Comparison of ENCODE assay signal across 18 cellular contexts in the genomic region with DNA sequence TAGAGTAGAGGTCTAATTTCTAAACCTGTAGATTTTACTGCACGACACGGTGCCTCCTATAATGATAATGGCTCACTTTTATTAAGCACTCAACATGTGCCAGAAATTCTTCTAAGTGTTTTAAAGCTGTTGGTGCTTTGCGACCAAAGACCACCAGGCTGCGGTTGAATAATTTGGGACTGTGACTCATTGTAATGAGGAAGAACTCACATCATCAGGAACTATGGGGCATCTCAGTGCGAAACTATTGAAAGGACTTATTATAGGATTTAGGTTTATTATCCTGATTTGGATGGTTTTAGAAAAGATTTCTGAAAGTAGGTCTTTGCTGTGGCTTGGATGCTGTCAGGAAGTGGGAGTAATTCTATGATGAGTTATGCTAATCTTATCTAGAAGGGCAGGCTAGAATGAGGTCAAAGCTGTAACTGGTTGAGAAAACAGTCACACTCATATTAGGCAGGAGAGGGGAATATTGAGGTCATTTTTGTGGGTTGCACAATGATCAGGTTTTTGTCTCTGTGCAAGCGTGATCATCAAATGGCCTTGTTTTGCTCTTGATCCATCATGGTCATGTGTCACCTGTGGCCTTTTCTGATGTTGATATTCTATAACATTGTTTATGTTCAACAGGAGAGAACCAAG.
DNase-seq lines count a peak whose midpoint lies in the region; ATAC-seq and TF ChIP-seq lines count a peak whose summit lies in the region.
"Had no signal": no experiment of that assay in that cellular context is flagged by ENCODE, and none has a peak within 500 bp of the region (broad histone marks: within the 10 kb centered on the region; RNA-seq: fewer than 3 reads in every experiment).

No MANE protein-coding gene starts in this region.

- H3K79me2 ChIP-seq in SU-DHL-6 (ENCODE audit: insufficient read depth, low read length) (no peaks in the 10 kb centered on the region), smooth muscle cell (ENCODE audit: low read depth) (no peaks in the 10 kb centered on the region)

- H3K9me2 ChIP-seq in SU-DHL-6 (replicated peaks; ENCODE audit: insufficient read depth, low read length), result no peaks in the 10 kb centered on the region

- H3K4me1 ChIP-seq in left ventricle myocardium inferior (peaks cover 19% of the 10 kb centered on the region), endodermal cell (ENCODE audit: control insufficient read depth, insufficient read depth, low read length) (peaks cover 9% of the 10 kb centered on the region), smooth muscle cell (ENCODE audit: low read depth) (peaks cover 30% of the 10 kb centered on the region)

- POLR2A ChIA-PET in MCF 10A (lab: Yijun Ruan, JAX), result no interaction called here

- intact Hi-C loops in left ventricle myocardium superior (cut with micrococcal nuclease) (no loop called here), left ventricle myocardium inferior (cut with micrococcal nuclease) (no loop called here), MCF 10A (cut with micrococcal nuclease) (no loop called here)

- H3K9ac ChIP-seq in SU-DHL-6 (ENCODE audit: low read length) (no peak overlapping the region), endodermal cell (ENCODE audit: extremely low read depth, low read length, poor library complexity, severe bottlenecking) (no peak overlapping the region), smooth muscle cell (ENCODE audit: low read depth) (no peak overlapping the region)
- H3K9ac ChIP-seq: GM23248 had no signal

- H3K27me3 Mint-ChIP-seq in endodermal cell (ENCODE audit: insufficient read depth) (no peaks in the 10 kb centered on the region), MCF 10A (ENCODE audit: insufficient read depth, unreplicated experiment) (no peaks in the 10 kb centered on the region)
- H3K27me3 Mint-ChIP-seq: CD4-positive, alpha-beta T cell had no signal

- CTCF ChIA-PET in MCF 10A (lab: Yijun Ruan, JAX), result no interaction called here

- no peak overlapping the region for H3K4me3 ChIP-seq in left ventricle myocardium inferior
- no peak overlapping the region for H3K4me3 ChIP-seq in SU-DHL-6 (ENCODE audit: insufficient read depth, low read length, poor library complexity, severe bottlenecking)
- H3K4me3 ChIP-seq in endodermal cell (ENCODE audit: low read length), result no peak overlapping the region
- H3K4me3 ChIP-seq in smooth muscle cell, result no peak overlapping the region
- H3K4me3 ChIP-seq: GM23248 had no signal

- H2AFZ ChIP-seq in SU-DHL-6 (ENCODE audit: low read depth, low read length, severe bottlenecking), result peak overlapping the region; percentile 15
- H2AFZ ChIP-seq in smooth muscle cell (ENCODE audit: low read depth), result no peak overlapping the region
- H2AFZ ChIP-seq: GM23248 had no signal

- H3K4me1 Mint-ChIP-seq in endodermal cell (peaks cover 18% of the 10 kb centered on the region), MCF 10A (ENCODE audit: insufficient read depth, unreplicated experiment) (no peaks in the 10 kb centered on the region)

- H3K9me3 ChIP-seq in left ventricle myocardium inferior (replicated peaks) (peaks cover 3% of the 10 kb centered on the region), SU-DHL-6 (ENCODE audit: insufficient read depth, low read length) (peaks cover 14% of the 10 kb centered on the region; the same call in 1 of the 2 replicates), endodermal cell (ENCODE audit: control insufficient read depth, low read length) (peaks cover 21% of the 10 kb centered on the region), smooth muscle cell (replicated peaks; ENCODE audit: low read depth) (no peaks in the 10 kb centered on the region)

- no peaks in the 10 kb centered on the region for H3F3A ChIP-seq in SU-DHL-6 (ENCODE audit: insufficient read depth)
- no peaks in the 10 kb centered on the region for H3F3A ChIP-seq in smooth muscle cell (ENCODE audit: low read depth)

- H3K4me2 ChIP-seq in SU-DHL-6 (ENCODE audit: low read depth, low read length, poor library complexity, severe bottlenecking) (no peak overlapping the region), smooth muscle cell (peak overlapping the region; percentile 38)

- DNase-seq in left ventricle myocardium superior, result no peak
- no peak for DNase-seq in left ventricle myocardium inferior
- DNase-seq in endodermal cell, result no peak
- no peak for DNase-seq in smooth muscle cell (lab: John Stamatoyannopoulos, UW; ENCODE audit: unreplicated experiment)
- no peak for DNase-seq in MCF 10A (ENCODE audit: unreplicated experiment)
- DNase-seq in RPMI8226, result no peak
- DNase-seq: CD4-positive, alpha-beta T cell; GF-D8; GM23248; HCEC 1CT; NCI-H1105 treated with DMSO at 0.1 percent for 48 hours; NCI-H1694; NCI-H2081 treated with DMSO at 0.1 percent for 48 hours; NCI-H510A; NCI-H748 treated with DMSO at 0.1 percent for 48 hours; NK-92 treated with Interleukin-12 subunit alpha and Interleukin-12 subunit beta, amount 100 ng/mL, for 24 hours had no signal

- no peaks in the 10 kb centered on the region for H3K36me3 ChIP-seq in left ventricle myocardium inferior
- no peaks in the 10 kb centered on the region; the same call in 1 of the 2 replicates for H3K36me3 ChIP-seq in SU-DHL-6 (ENCODE audit: low read length)
- no peaks in the 10 kb centered on the region for H3K36me3 ChIP-seq in endodermal cell (ENCODE audit: control insufficient read depth, insufficient read depth, low read length)
- no peaks in the 10 kb centered on the region for H3K36me3 ChIP-seq in smooth muscle cell (ENCODE audit: low read depth)

- H4K20me1 ChIP-seq in SU-DHL-6 (ENCODE audit: low read depth, low read length), result no peaks in the 10 kb centered on the region
- H4K20me1 ChIP-seq in smooth muscle cell (ENCODE audit: low read depth), result no peaks in the 10 kb centered on the region

- H3K9me3 Mint-ChIP-seq in endodermal cell (peaks cover 17% of the 10 kb centered on the region), MCF 10A (ENCODE audit: unreplicated experiment) (peaks cover 15% of the 10 kb centered on the region)

- H3K27me3 ChIP-seq in left ventricle myocardium inferior (ENCODE audit: low read depth) (no peaks in the 10 kb centered on the region), SU-DHL-6 (ENCODE audit: low read length) (no peaks in the 10 kb centered on the region), endodermal cell (ENCODE audit: control insufficient read depth, insufficient read depth, low read length, poor library complexity, severe bottlenecking) (no peaks in the 10 kb centered on the region), smooth muscle cell (ENCODE audit: low read depth) (peaks cover 11% of the 10 kb centered on the region)

- H3K4me3 Mint-ChIP-seq in endodermal cell (no peak overlapping the region), MCF 10A (ENCODE audit: unreplicated experiment) (no peak overlapping the region)
- H3K4me3 Mint-ChIP-seq: CD4-positive, alpha-beta T cell had no signal

- 96 to 100% methylated on average over 4 to 6 of the region's 6 CpGs for WGBS in endodermal cell (ENCODE audit: insufficient coverage in 1 of 2, insufficient read length in 1 of 2), 2 experiments
- 32% methylated on average over 6 of the region's 6 CpGs for WGBS in smooth muscle cell (ENCODE audit: low lambda C conversion rate)

- H3K27ac Mint-ChIP-seq in endodermal cell, result peak overlapping the region; percentile 44
- no peak overlapping the region for H3K27ac Mint-ChIP-seq in MCF 10A (ENCODE audit: low read depth, unreplicated experiment)
- H3K27ac Mint-ChIP-seq: CD4-positive, alpha-beta T cell had no signal

- H3K27ac ChIP-seq in left ventricle myocardium inferior (replicated peaks), result no peak overlapping the region
- no peak overlapping the region for H3K27ac ChIP-seq in SU-DHL-6 (ENCODE audit: low read depth, low read length)
- no peak overlapping the region for H3K27ac ChIP-seq in endodermal cell (ENCODE audit: low read depth, low read length)
- no peak overlapping the region for H3K27ac ChIP-seq in smooth muscle cell (ENCODE audit: low read depth)
- H3K27ac ChIP-seq: GM23248 had no signal

- BruUV-seq in MCF 10A (replicated peaks; lab: Mats Ljungman, UMichigan), result no TSS peak

- peak; percentile 61 for ATAC-seq in left ventricle myocardium superior
- no peak for ATAC-seq in HG03159 (IDR thresholded peaks at IDR 0.05; ENCODE audit: unreplicated experiment)

- TF ChIP-seq CTCF in left ventricle myocardium inferior (IDR thresholded peaks at IDR 0.05; ENCODE audit: borderline replicate concordance) (no peak), SU-DHL-6 (IDR thresholded peaks at IDR 0.05; ENCODE audit: insufficient read depth, low read length, poor library complexity, severe bottlenecking) (no peak), endodermal cell (conservative IDR thresholded peaks at IDR 0.05) (no peak), smooth muscle cell (IDR thresholded peaks at IDR 0.05; ENCODE audit: borderline replicate concordance, insufficient read depth, poor library complexity, severe bottlenecking) (no peak), MCF 10A (IDR thresholded peaks at IDR 0.05; ENCODE audit: unreplicated experiment) (no peak)

- H3K36me3 Mint-ChIP-seq in endodermal cell (ENCODE audit: low read depth) (peaks cover 12% of the 10 kb centered on the region), MCF 10A (ENCODE audit: insufficient read depth, unreplicated experiment) (no peaks in the 10 kb centered on the region)
